Comparison of ENCODE assay signal across 8 cellular contexts in genomic region chr2:95402004-95402369, GRCh38. TPM values are rescaled to one million over a fixed set of nuclear protein-coding genes. Genes with fewer than 3 reads are reported as not detected.
DNase-seq lines count a peak whose midpoint lies in the region; ATAC-seq and TF ChIP-seq lines count a peak whose summit lies in the region.
"Not testable (repeated sequence)": the region's sequence is repeated elsewhere in the genome, so short reads cannot be mapped to it uniquely, and the experiment has no call there.

No MANE protein-coding gene starts in this region.

- H3K9me2 ChIP-seq in GM23248 (ENCODE audit: insufficient read depth) = not testable (repeated sequence)

- not testable (repeated sequence) for H3K36me3 Mint-ChIP-seq in natural killer cell treated with Interleukin-12 subunit alpha and Interleukin-12 subunit beta and Interleukin-15 and Interleukin-18, amount 100 ng/mL, for 72 hours

- TF ChIP-seq POLR2A in body of pancreas (IDR thresholded peaks at IDR 0.05); heart left ventricle (IDR thresholded peaks at IDR 0.05): not testable (repeated sequence)

- not testable (repeated sequence) for H3K9me3 ChIP-seq in GM23248 (ENCODE audit: low read depth); SJSA1 (replicated peaks); body of pancreas; heart left ventricle; tibial artery

- peak overlapping the region; percentile 88 for H3K4me2 ChIP-seq in GM23248 (ENCODE audit: unreplicated experiment)

- peak overlapping the region; percentile 94 for H2AFZ ChIP-seq in GM23248

- DNase-seq in GM12865 (ENCODE audit: low read depth); SJSA1 (ENCODE audit: low read depth in 1 of 2, low spot score in 2 of 2); heart left ventricle; natural killer cell treated with Interleukin-12 subunit alpha and Interleukin-12 subunit beta and Interleukin-15 and Interleukin-18, amount 100 ng/mL, for 72 hours (ENCODE audit: low spot score); tibial artery: not testable (repeated sequence)
- peak; percentile 40 for DNase-seq in GM23248
- peak; percentile 33 to 52 (median 47) for DNase-seq in body of pancreas

- H3K27me3 ChIP-seq in GM23248 (replicated peaks; ENCODE audit: insufficient read depth); SJSA1 (replicated peaks); body of pancreas; heart left ventricle; tibial artery: not testable (repeated sequence)

- ATAC-seq in HG03460 (IDR thresholded peaks at IDR 0.05; ENCODE audit: unreplicated experiment) (peak; percentile 33), body of pancreas (peak; percentile 59), heart left ventricle (peak; percentile 33 to 50 (median 36))
- ATAC-seq in natural killer cell treated with Interleukin-12 subunit alpha and Interleukin-12 subunit beta and Interleukin-15 and Interleukin-18, amount 100 ng/mL, for 72 hours = peak in 1 of 2 donors; percentile 4

- not testable (repeated sequence) for H4K20me1 ChIP-seq in GM23248 (ENCODE audit: insufficient read depth)

- H3K4me1 ChIP-seq in GM23248 (ENCODE audit: insufficient read depth); SJSA1 (replicated peaks): not testable (repeated sequence)
- H3K4me1 ChIP-seq in body of pancreas = peaks cover 25% of the 10 kb centered on the region
- H3K4me1 ChIP-seq in heart left ventricle = peaks cover 0 to 24% (median 14%) of the 10 kb centered on the region in 12 donors
- peaks cover 0 to 21% (median 13%) of the 10 kb centered on the region in 4 donors for H3K4me1 ChIP-seq in tibial artery

- H3K79me2 ChIP-seq in GM23248 (ENCODE audit: insufficient read depth) = peaks cover 26% of the 10 kb centered on the region

- intact Hi-C loops in body of pancreas (cut with DNase I) = not testable (repeated sequence)
- intact Hi-C loops in heart left ventricle (cut with DNase I) (loop anchor here in 6 of 10 donors (2.0 to 5.0 kb wide), 5 partner anchors 55 to 325 kb away; partner anchors contain the start of gene ZNF2 (in 2 of the 6)), tibial artery (cut with DNase I; ENCODE audit: low total_unique reads) (loop anchor here (5.0 kb wide), 1 partner anchor 55 kb away; no protein-coding TSS in a partner anchor)

- not testable (repeated sequence) for H3F3A ChIP-seq in GM23248 (ENCODE audit: insufficient read depth)

- H3K27ac Mint-ChIP-seq in natural killer cell treated with Interleukin-12 subunit alpha and Interleukin-12 subunit beta and Interleukin-15 and Interleukin-18, amount 100 ng/mL, for 72 hours = peak overlapping the region; percentile 91 to 97

- H3K9ac ChIP-seq in GM23248 = peak overlapping the region; percentile 95

- H3K27ac ChIP-seq in GM23248 (peak overlapping the region; percentile 71), SJSA1 (peak overlapping the region; percentile 72), body of pancreas (peak overlapping the region; percentile 80 to 96 (median 84)), heart left ventricle (peak overlapping the region in 11 of 12 donors; percentile 65 to 89 (median 85)), tibial artery (peak overlapping the region; percentile 80 to 85)

- TF ChIP-seq CTCF in GM12865 (IDR thresholded peaks at IDR 0.05; ENCODE audit: insufficient read depth, low read depth, low read length, missing control alignments); heart left ventricle (IDR thresholded peaks at IDR 0.05); tibial artery (IDR thresholded peaks at IDR 0.05): not testable (repeated sequence)
- TF ChIP-seq CTCF in body of pancreas (IDR thresholded peaks at IDR 0.05) = peak in 1 of 7 experiments; percentile 9

- H3K4me3 Mint-ChIP-seq in natural killer cell treated with Interleukin-12 subunit alpha and Interleukin-12 subunit beta and Interleukin-15 and Interleukin-18, amount 100 ng/mL, for 72 hours = peak overlapping the region; percentile 98

- in situ Hi-C loops in GM23248 (cut with MboI) = not testable (repeated sequence)

- 2 to 3% methylated on average over 10 of the region's 10 CpGs for WGBS in GM23248 (ENCODE audit: low coverage in 1 of 2, low lambda C conversion rate in 2 of 2, missing lambda C conversion rate in 2 of 2), 2 experiments
- 0 to 1% methylated on average over 7 to 10 of the region's 10 CpGs for WGBS in body of pancreas, 2 donors
- 0 to 2% (median 0%) methylated on average over 5 to 10 of the region's 10 CpGs for WGBS in heart left ventricle, 4 donors

- H3K4me3 ChIP-seq in GM12865 (ENCODE audit: low read depth, low read length) = peak overlapping the region; percentile 71
- H3K4me3 ChIP-seq in GM23248 = peak overlapping the region; percentile 96
- H3K4me3 ChIP-seq in SJSA1 = peak overlapping the region; percentile 89
- H3K4me3 ChIP-seq in body of pancreas = peak overlapping the region; percentile 61 to 68
- H3K4me3 ChIP-seq in heart left ventricle = peak overlapping the region; percentile 73 to 98 (median 92)
- H3K4me3 ChIP-seq in tibial artery = peak overlapping the region; percentile 85 to 87

- peaks cover 6 to 22% of the 10 kb centered on the region in 2 donors for H3K4me1 Mint-ChIP-seq in natural killer cell treated with Interleukin-12 subunit alpha and Interleukin-12 subunit beta and Interleukin-15 and Interleukin-18, amount 100 ng/mL, for 72 hours (ENCODE audit: low read depth in 2 of 2)

- not testable (repeated sequence) for H3K36me3 ChIP-seq in GM23248 (ENCODE audit: low read depth); SJSA1; body of pancreas (replicated peaks in 1 of 2; ENCODE audit: insufficient read depth in 1 of 2, low read depth in 2 of 2); heart left ventricle; tibial artery

- H3K27me3 Mint-ChIP-seq in natural killer cell treated with Interleukin-12 subunit alpha and Interleukin-12 subunit beta and Interleukin-15 and Interleukin-18, amount 100 ng/mL, for 72 hours = not testable (repeated sequence)

- H3K9me3 Mint-ChIP-seq in natural killer cell treated with Interleukin-12 subunit alpha and Interleukin-12 subunit beta and Interleukin-15 and Interleukin-18, amount 100 ng/mL, for 72 hours = not testable (repeated sequence)

RNA-seq across cellular contexts. Expression of gene FAHD2A, which starts 0.5 kb away (rescaled TPM):
- total RNA-seq in GM23248 (2014; rRNA removed; shearing (Covaris generic)) = 13.4 and 23.8 TPM in 2 replicates
- polyA plus RNA-seq in GM23248 (2016; fragmentation: Nextera tagmentation; extraction: Ambion mirVana) (21.7 and 24.5 TPM in 2 replicates), heart left ventricle (10 to 100 TPM; 31.5 to 37.6 TPM)
- 42.5 and 52.7 TPM in 2 replicates for total RNA-seq in SJSA1 (2014; rRNA removed; shearing (Covaris generic))
- total RNA-seq in body of pancreas (10 to 100 TPM; 15.2 to 18.9 TPM), heart left ventricle (10 to 100 TPM; 26.2 to 51.7 (median 34.6) TPM)
- total RNA-seq in natural killer cell treated with Interleukin-12 subunit alpha and Interleukin-12 subunit beta and Interleukin-15 and Interleukin-18, amount 100 ng/mL, for 72 hours = 10 to 100 TPM; 22.8 to 31.4 TPM
